ENCODE assay signal across 16 cellular contexts in genomic region chr12:96648941-96649340, GRCh38.
A peak's percentile ranks its signal among the peaks of the same experiment; 100 is the strongest.
DNase-seq lines count a peak whose midpoint lies in the region; ATAC-seq and TF ChIP-seq lines count a peak whose summit lies in the region.
"Had no signal": no experiment of that assay in that cellular context is flagged by ENCODE, and none has a peak within 500 bp of the region (broad histone marks: within the 10 kb centered on the region; RNA-seq: fewer than 3 reads in every experiment).

No MANE protein-coding gene starts in this region.

- no peaks in the 10 kb centered on the region for H3K4me1 ChIP-seq in SK-N-SH (ENCODE audit: control insufficient read depth in 1 of 2, insufficient read depth in 2 of 2, low read depth in 1 of 2, low read length in 1 of 2)
- H3K4me1 ChIP-seq: A549; BLaER1 treated with 17β-estradiol and CSF1 and Interleukin-3, amounts not matched to agents 10 nM and 100 nM; Caco-2 had no signal

- H3K9me2 ChIP-seq in SK-N-SH: no peaks in the 10 kb centered on the region

- H3K4me3 ChIP-seq in SK-N-SH (ENCODE audit: low read depth in 2 of 2, low read length in 1 of 2): no peak overlapping the region
- H3K4me3 ChIP-seq: A549; BLaER1 treated with 17β-estradiol and CSF1 and Interleukin-3, amounts not matched to agents 10 nM and 100 nM had no signal

- no peak for ATAC-seq in SK-N-SH treated with all-trans-retinoic acid at 6 μM for 48 hours
- ATAC-seq: A549; CD8-positive, alpha-beta T cell had no signal

- DNase-seq in SK-N-SH (no peak), left kidney (ENCODE audit: low read depth, low spot score) (peak; percentile 20), NCI-H82 (lab: John Stamatoyannopoulos, UW) (no peak), cerebellar cortex (ENCODE audit: low spot score) (no peak)
- DNase-seq: AML-193; Caco-2; Calu3; CD4-positive, alpha-beta T cell; CD8-positive, alpha-beta T cell; DMS79 treated with DMSO at 0.1 percent for 48 hours; GF-D8 had no signal

- no peak for TF ChIP-seq RAD21 in SK-N-SH (IDR thresholded peaks at IDR 0.05; ENCODE audit: low read length)

- H2AFZ ChIP-seq in SK-N-SH (ENCODE audit: low read depth): no peak overlapping the region

- H3K27ac ChIP-seq in SK-N-SH (ENCODE audit: low read depth in 2 of 2, low read length in 1 of 2): no peak overlapping the region
- H3K27ac ChIP-seq: 22Rv1; A549; BLaER1 treated with 17β-estradiol and CSF1 and Interleukin-3, amounts not matched to agents 10 nM and 100 nM; C4-2B had no signal

- H3K36me3 ChIP-seq in SK-N-SH (replicated peaks in 1 of 2; ENCODE audit: control insufficient read depth in 1 of 2, insufficient read depth in 2 of 2, low read length in 1 of 2): no peaks in the 10 kb centered on the region
- H3K36me3 ChIP-seq: BLaER1 treated with 17β-estradiol and CSF1 and Interleukin-3, amounts not matched to agents 10 nM and 100 nM had no signal

- no peak for TF ChIP-seq CTCF in SK-N-SH (IDR thresholded peaks at IDR 0.05)

- POLR2A ChIA-PET in SK-N-SH (lab: Yijun Ruan, JAX): no interaction called here

- no peak overlapping the region for H3K9ac ChIP-seq in SK-N-SH
- H3K9ac ChIP-seq: BLaER1 treated with 17β-estradiol and CSF1 and Interleukin-3, amounts not matched to agents 10 nM and 100 nM had no signal

- H4K20me1 ChIP-seq in SK-N-SH (ENCODE audit: insufficient read depth): no peaks in the 10 kb centered on the region
- H4K20me1 ChIP-seq: BLaER1 treated with 17β-estradiol and CSF1 and Interleukin-3, amounts not matched to agents 10 nM and 100 nM had no signal

- no peak for TF ChIP-seq EP300 in SK-N-SH (IDR thresholded peaks at IDR 0.05; ENCODE audit: borderline replicate concordance in 1 of 2, low read depth in 1 of 2, low read length in 1 of 2)

- H3K9me3 ChIP-seq in SK-N-SH: no peaks in the 10 kb centered on the region
- H3K9me3 ChIP-seq: A549 had no signal

- no peak overlapping the region for H3K4me2 ChIP-seq in SK-N-SH
- H3K4me2 ChIP-seq: A549; BLaER1 treated with 17β-estradiol and CSF1 and Interleukin-3, amounts not matched to agents 10 nM and 100 nM had no signal

- no peaks in the 10 kb centered on the region for H3K79me2 ChIP-seq in SK-N-SH (ENCODE audit: insufficient read depth)

- no peaks in the 10 kb centered on the region for H3K27me3 ChIP-seq in SK-N-SH (ENCODE audit: insufficient read depth)
- H3K27me3 ChIP-seq: BLaER1 treated with 17β-estradiol and CSF1 and Interleukin-3, amounts not matched to agents 10 nM and 100 nM had no signal

- CTCF ChIA-PET in SK-N-SH (lab: Yijun Ruan, JAX): no interaction called here

- no peaks in the 10 kb centered on the region for H3F3A ChIP-seq in SK-N-SH (replicated peaks; ENCODE audit: insufficient read depth)

TF ChIP-seq in SK-N-SH treated with all-trans-retinoic acid at 6 μM for 48 hours, 23 proteins besides CTCF, POLR2A, EP300 and RAD21:
- TF ChIP-seq ARNTL (CRISPR knock-in tag; IDR thresholded peaks at IDR 0.05; ENCODE audit: borderline replicate concordance, low read depth) (no peak), ISL1 (CRISPR knock-in tag; IDR thresholded peaks at IDR 0.05) (peak; percentile 62)

TF ChIP-seq in SK-N-SH, 30 proteins besides CTCF, POLR2A, EP300 and RAD21:
- no peak for TF ChIP-seq FOXJ3 (CRISPR knock-in tag; IDR thresholded peaks at IDR 0.05)
- TF ChIP-seq JUND (IDR thresholded peaks at IDR 0.05): no peak
- no peak for TF ChIP-seq GABPA (IDR thresholded peaks at IDR 0.05; ENCODE audit: low read depth)
- TF ChIP-seq RFX5 (IDR thresholded peaks at IDR 0.05; ENCODE audit: low read length): no peak
- TF ChIP-seq, protein P1, sequence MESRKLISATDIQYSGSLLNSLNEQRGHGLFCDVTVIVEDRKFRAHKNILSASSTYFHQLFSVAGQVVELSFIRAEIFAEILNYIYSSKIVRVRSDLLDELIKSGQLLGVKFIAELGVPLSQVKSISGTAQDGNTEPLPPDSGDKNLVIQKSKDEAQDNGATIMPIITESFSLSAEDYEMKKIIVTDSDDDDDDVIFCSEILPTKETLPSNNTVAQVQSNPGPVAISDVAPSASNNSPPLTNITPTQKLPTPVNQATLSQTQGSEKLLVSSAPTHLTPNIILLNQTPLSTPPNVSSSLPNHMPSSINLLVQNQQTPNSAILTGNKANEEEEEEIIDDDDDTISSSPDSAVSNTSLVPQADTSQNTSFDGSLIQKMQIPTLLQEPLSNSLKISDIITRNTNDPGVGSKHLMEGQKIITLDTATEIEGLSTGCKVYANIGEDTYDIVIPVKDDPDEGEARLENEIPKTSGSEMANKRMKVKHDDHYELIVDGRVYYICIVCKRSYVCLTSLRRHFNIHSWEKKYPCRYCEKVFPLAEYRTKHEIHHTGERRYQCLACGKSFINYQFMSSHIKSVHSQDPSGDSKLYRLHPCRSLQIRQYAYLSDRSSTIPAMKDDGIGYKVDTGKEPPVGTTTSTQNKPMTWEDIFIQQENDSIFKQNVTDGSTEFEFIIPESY (IDR thresholded peaks at IDR 0.05; ENCODE audit: borderline replicate concordance, low read depth): no peak
- no peak for TF ChIP-seq ELF1 (IDR thresholded peaks at IDR 0.05)
- TF ChIP-seq TCF12 (IDR thresholded peaks at IDR 0.05): no peak
- no peak for TF ChIP-seq YY1 (IDR thresholded peaks at IDR 0.05; ENCODE audit: low read depth)
- TF ChIP-seq GATA2 (CRISPR knock-in tag; IDR thresholded peaks at IDR 0.05): no peak
- no peak for TF ChIP-seq CHD2 (IDR thresholded peaks at IDR 0.05; ENCODE audit: low read length, partially characterized antibody)
- TF ChIP-seq RXRA (IDR thresholded peaks at IDR 0.05; ENCODE audit: borderline replicate concordance, low read depth): no peak
- TF ChIP-seq EZH2phosphoT487 (IDR thresholded peaks at IDR 0.05; ENCODE audit: borderline replicate concordance, low read depth): no peak
- TF ChIP-seq USF1 (IDR thresholded peaks at IDR 0.05; ENCODE audit: borderline replicate concordance, low read depth): no peak
